1 cellular context compared by ENCODE assay signal in the genomic region with DNA sequence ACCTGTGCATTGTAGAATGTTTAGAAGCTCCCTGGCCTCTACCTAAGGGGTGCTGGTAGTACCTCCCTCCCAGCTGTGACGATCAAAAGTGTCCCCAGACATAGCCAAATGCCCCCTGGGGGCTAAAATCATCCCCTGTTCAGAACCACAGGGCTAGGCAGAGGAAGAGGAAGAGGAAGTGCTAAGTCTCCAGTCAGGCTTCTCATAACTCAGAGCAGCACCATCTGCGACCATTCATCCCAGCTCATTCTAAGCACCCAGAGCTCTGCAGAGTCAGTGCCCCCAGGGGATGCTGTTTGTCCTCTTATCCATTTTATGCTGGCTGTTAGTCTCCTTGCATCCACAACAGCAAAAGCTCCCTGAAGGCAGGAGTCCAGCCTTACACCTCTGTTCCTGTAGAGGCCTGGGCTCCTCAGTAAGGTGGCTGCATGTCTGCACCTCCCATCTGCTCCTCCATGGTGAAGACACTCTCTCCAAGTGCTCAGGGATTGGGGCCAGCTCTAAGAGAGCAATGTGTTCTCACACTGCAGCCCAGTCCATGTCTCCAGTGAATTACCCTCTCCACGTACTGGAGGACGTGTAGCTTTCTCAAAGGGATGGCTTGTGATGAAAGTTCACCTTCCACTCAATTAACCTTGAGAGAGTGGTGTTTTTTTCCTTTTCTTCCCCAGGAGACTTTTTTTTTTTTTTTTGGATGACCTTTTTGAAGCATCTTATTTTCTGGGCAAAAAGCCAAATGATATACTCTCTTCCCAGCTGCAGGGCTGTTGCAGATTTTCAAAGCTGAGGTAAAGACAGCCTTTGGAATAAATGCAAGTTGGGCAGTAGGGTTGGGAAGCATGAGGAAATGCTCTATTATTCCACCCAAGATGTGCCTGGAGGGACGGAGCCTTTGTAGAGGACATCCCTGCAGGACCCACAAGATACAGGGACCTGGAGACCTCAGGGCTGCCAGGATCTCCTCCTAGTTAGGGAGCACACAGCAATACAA.
TF ChIP-seq lines count a peak whose summit lies in the region.

No MANE protein-coding gene starts in this region.

TF ChIP-seq in HEK293, 187 proteins besides CTCF, POLR2A, EP300 and RAD21 (continued from another document):
- TF ChIP-seq ZNF610 (tag by site-specific recombination; IDR thresholded peaks at IDR 0.05; ENCODE audit: borderline replicate concordance): no peak
- TF ChIP-seq ZFP41 (tag by site-specific recombination; IDR thresholded peaks at IDR 0.05; ENCODE audit: borderline replicate concordance): no peak
- no peak for TF ChIP-seq ZFP37 (tag by site-specific recombination; IDR thresholded peaks at IDR 0.05)
- TF ChIP-seq MEIS1 (CRISPR knock-in tag; IDR thresholded peaks at IDR 0.05; ENCODE audit: borderline replicate concordance): no peak
- TF ChIP-seq, protein P1, sequence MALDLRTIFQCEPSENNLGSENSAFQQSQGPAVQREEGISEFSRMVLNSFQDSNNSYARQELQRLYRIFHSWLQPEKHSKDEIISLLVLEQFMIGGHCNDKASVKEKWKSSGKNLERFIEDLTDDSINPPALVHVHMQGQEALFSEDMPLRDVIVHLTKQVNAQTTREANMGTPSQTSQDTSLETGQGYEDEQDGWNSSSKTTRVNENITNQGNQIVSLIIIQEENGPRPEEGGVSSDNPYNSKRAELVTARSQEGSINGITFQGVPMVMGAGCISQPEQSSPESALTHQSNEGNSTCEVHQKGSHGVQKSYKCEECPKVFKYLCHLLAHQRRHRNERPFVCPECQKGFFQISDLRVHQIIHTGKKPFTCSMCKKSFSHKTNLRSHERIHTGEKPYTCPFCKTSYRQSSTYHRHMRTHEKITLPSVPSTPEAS (tag by site-specific recombination; IDR thresholded peaks at IDR 0.05): no peak
- TF ChIP-seq, protein P2, sequence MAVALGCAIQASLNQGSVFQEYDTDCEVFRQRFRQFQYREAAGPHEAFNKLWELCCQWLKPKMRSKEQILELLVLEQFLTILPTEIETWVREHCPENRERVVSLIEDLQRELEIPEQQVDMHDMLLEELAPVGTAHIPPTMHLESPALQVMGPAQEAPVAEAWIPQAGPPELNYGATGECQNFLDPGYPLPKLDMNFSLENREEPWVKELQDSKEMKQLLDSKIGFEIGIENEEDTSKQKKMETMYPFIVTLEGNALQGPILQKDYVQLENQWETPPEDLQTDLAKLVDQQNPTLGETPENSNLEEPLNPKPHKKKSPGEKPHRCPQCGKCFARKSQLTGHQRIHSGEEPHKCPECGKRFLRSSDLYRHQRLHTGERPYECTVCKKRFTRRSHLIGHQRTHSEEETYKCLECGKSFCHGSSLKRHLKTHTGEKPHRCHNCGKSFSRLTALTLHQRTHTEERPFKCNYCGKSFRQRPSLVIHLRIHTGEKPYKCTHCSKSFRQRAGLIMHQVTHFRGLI (tag by site-specific recombination; IDR thresholded peaks at IDR 0.05): no peak
- TF ChIP-seq, protein P3, sequence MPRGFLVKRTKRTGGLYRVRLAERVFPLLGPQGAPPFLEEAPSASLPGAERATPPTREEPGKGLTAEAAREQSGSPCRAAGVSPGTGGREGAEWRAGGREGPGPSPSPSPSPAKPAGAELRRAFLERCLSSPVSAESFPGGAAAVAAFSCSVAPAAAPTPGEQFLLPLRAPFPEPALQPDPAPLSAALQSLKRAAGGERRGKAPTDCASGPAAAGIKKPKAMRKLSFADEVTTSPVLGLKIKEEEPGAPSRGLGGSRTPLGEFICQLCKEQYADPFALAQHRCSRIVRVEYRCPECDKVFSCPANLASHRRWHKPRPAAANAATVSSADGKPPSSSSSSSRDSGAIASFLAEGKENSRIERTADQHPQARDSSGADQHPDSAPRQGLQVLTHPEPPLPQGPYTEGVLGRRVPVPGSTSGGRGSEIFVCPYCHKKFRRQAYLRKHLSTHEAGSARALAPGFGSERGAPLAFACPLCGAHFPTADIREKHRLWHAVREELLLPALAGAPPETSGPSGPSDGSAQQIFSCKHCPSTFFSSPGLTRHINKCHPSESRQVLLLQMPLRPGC (tag by site-specific recombination; IDR thresholded peaks at IDR 0.05): no peak
- no peak for TF ChIP-seq ZNF433 (tag by site-specific recombination; IDR thresholded peaks at IDR 0.05; ENCODE audit: low read depth)
- TF ChIP-seq ZNF660 (tag by site-specific recombination; IDR thresholded peaks at IDR 0.05): no peak
- no peak for TF ChIP-seq ZNF24 (tag by site-specific recombination; IDR thresholded peaks at IDR 0.05)
- TF ChIP-seq ZNF394 (tag by site-specific recombination; IDR thresholded peaks at IDR 0.05; ENCODE audit: borderline replicate concordance): no peak
- no peak for TF ChIP-seq ZNF350 (tag by site-specific recombination; IDR thresholded peaks at IDR 0.05)
- TF ChIP-seq ZNF658 (tag by site-specific recombination; IDR thresholded peaks at IDR 0.05): no peak
